In genomic region chr22:42452456-42452855, GRCh38 we compare ENCODE assay signal across 34 cellular contexts. TPM values are rescaled to one million over a fixed set of nuclear protein-coding genes. Genes with fewer than 3 reads are reported as not detected.
"Had no signal": no experiment of that assay in that cellular context is flagged by ENCODE, and none has a peak within 500 bp of the region (broad histone marks: within the 10 kb centered on the region; RNA-seq: fewer than 3 reads in every experiment).

No MANE protein-coding gene starts in this region.

- H3K9me3 ChIP-seq: ascending aorta, breast epithelium, colonic mucosa, esophagus squamous epithelium, gastroesophageal sphincter, heart right ventricle had no signal

- H3K36me3 ChIP-seq: ascending aorta, breast epithelium, cardiac muscle cell, colonic mucosa, esophagus squamous epithelium, gastroesophageal sphincter, heart right ventricle had no signal

- H3K4me1 ChIP-seq: ascending aorta, breast epithelium, colonic mucosa, esophagus squamous epithelium, gastroesophageal sphincter, heart right ventricle had no signal

- H3K4me3 ChIP-seq: ascending aorta, breast epithelium, cardiac muscle cell, colonic mucosa, dorsolateral prefrontal cortex, esophagus squamous epithelium, gastroesophageal sphincter, heart right ventricle had no signal

- H3K27ac ChIP-seq: ascending aorta, breast epithelium, cardiac muscle cell, colonic mucosa, dorsolateral prefrontal cortex, esophagus squamous epithelium, gastroesophageal sphincter, heart right ventricle, VCaP had no signal

- ATAC-seq: activated naive CD4-positive, alpha-beta T cell treated with anti-CD3 and anti-CD28 coated beads, Interleukin-2, amount 50 U/mL, for 72 hours; activated T-cell treated with anti-CD3 and anti-CD28 coated beads, Interleukin-2, amount 50 U/mL, for 72 hours; gastroesophageal sphincter; heart right ventricle; WTC11 had no signal

- H3K27me3 ChIP-seq: ascending aorta, cardiac muscle cell, colonic mucosa, dorsolateral prefrontal cortex had no signal

- DNase-seq: activated CD4-positive, alpha-beta memory T cell treated with anti-CD3 and anti-CD28 coated beads, Interleukin-2, amount 10 ng/mL, durations not matched to agents 7 days and 5 days; activated CD4-positive, alpha-beta T cell treated with anti-CD3 and anti-CD28 coated beads for 1 hour; activated CD4-positive, alpha-beta T cell treated with anti-CD3 and anti-CD28 coated beads for 4 hours; activated CD4-positive, alpha-beta T cell treated with anti-CD3 and anti-CD28 coated beads, Interleukin-2, amount 10 ng/mL, durations not matched to agents 7 days and 5 days; activated CD4-positive, alpha-beta T cell treated with anti-CD3 and anti-CD28 coated beads, Interleukin-2, amount 50 U/mL, for 4 hours; activated CD8-positive, alpha-beta memory T cell treated with anti-CD3 and anti-CD28 coated beads, Interleukin-2, amount 50 U/mL, for 48 hours; activated gamma-delta T cell; activated naive CD4-positive, alpha-beta T cell; activated naive CD4-positive, alpha-beta T cell treated with anti-CD3 and anti-CD28 coated beads, Interleukin-2, amount 10 ng/mL, durations not matched to agents 7 days and 5 days; activated naive CD8-positive, alpha-beta T cell treated with anti-CD3 and anti-CD28 coated beads, Interleukin-2, amount 10 ng/mL, durations not matched to agents 7 days and 5 days; activated T-cell treated with anti-CD3 and anti-CD28 coated beads for 4 hours; activated T-cell treated with anti-CD3 and anti-CD28 coated beads, Interleukin-2, amount 50 U/mL, for 24 hours; activated T-cell treated with anti-CD3 and anti-CD28 coated beads, Interleukin-2, amount 50 U/mL, for 72 hours; central memory CD4-positive, alpha-beta T cell; cerebellar nuclear complex; colonic mucosa; dorsolateral prefrontal cortex; effector memory CD4-positive, alpha-beta T cell; endodermal cell; esophagus squamous epithelium; foreskin melanocyte; heart right ventricle; T-helper 2 cell had no signal

RNA-seq across cellular contexts. Expression of gene NFAM1, which starts 20.3 kb away (rescaled TPM):
- total RNA-seq: epithelial cell of proximal tubule, fibroblast of villous mesenchyme, glomerular endothelial cell had no signal
- polyA plus RNA-seq: fibroblast of lung had no signal
